In the genomic region with DNA sequence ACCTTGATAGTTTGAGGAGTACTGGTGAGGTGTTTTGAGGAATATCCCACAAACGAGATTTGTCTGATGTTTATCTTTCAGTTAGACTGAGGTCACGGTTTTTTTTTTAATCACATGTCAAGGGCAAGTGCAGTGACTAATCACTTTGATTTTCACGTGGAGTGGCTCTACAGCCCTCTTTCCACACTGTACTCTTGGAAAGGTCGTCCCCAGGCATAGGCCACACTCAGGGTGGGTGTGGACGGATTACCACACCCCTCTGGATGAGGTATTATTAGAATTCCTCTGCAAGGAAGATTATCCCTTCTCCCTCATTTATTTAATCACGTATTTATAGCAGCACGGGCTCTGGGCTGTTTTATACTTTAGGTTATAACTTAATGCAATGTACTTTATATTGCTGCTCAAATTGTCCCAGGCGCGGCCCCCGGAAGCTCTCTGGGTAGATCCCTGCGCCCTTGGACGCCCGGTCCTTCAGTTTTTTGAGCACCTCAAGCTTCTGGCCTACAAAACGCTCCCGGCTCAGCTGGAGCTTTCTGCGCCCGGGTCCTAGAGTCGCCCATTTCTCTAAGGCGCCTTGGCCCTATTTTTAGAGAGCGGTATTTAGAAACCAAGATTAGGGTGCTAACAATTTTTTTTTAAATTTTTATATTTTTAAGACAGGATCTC, we compare ENCODE assay signal across 8 cellular contexts. TPM values are rescaled to one million over a fixed set of nuclear protein-coding genes. Genes with fewer than 3 reads are reported as not detected.
A peak's percentile ranks its signal among the peaks of the same experiment; 100 is the strongest.
DNase-seq lines count a peak whose midpoint lies in the region; ATAC-seq and TF ChIP-seq lines count a peak whose summit lies in the region.

No MANE protein-coding gene starts in this region.

- intact Hi-C loops in left cardiac atrium (cut with DNase I) (no loop called here), psoas muscle (cut with DNase I) (no loop called here)

- peak overlapping the region; percentile 99 for H3K27ac Mint-ChIP-seq in activated naive CD8-positive, alpha-beta T cell

- peak overlapping the region; percentile 88 for H3K4me3 ChIP-seq in psoas muscle

- H3K27ac ChIP-seq in KOPT-K1 (ENCODE audit: low read depth, low read length, poor library complexity, severe bottlenecking): peak overlapping the region; percentile 95
- H3K27ac ChIP-seq in psoas muscle: peak overlapping the region; percentile 93

- peaks cover 50% of the 10 kb centered on the region for H3K4me1 Mint-ChIP-seq in activated naive CD8-positive, alpha-beta T cell (ENCODE audit: low read depth)

- DNase-seq in GM04503 (ENCODE audit: low read depth) (peak; percentile 45), GOT3 (lab: John Stamatoyannopoulos, UW) (peak; percentile 60), SHP77 (lab: John Stamatoyannopoulos, UW) (peak; percentile 84 to 88), left cardiac atrium (peak; percentile 46), psoas muscle (peak; percentile 52 to 88), 8988T (no peak)

- peak overlapping the region; percentile 97 for H3K4me3 Mint-ChIP-seq in activated naive CD8-positive, alpha-beta T cell

- H3K27me3 ChIP-seq in psoas muscle (ENCODE audit: insufficient read depth in 3 of 3, low read length in 2 of 3): no peaks in the 10 kb centered on the region

- TF ChIP-seq CTCF in psoas muscle (IDR thresholded peaks at IDR 0.05): no peak

- peaks cover 14% of the 10 kb centered on the region for H3K4me1 ChIP-seq in psoas muscle

- H3K36me3 Mint-ChIP-seq in activated naive CD8-positive, alpha-beta T cell: peaks cover 5% of the 10 kb centered on the region

- H3K27me3 Mint-ChIP-seq in activated naive CD8-positive, alpha-beta T cell: no peaks in the 10 kb centered on the region

- H3K36me3 ChIP-seq in KOPT-K1 (ENCODE audit: insufficient read depth, low read length): peaks cover 9% of the 10 kb centered on the region; the same call in 1 of the 2 replicates
- peaks cover 0 to 8% of the 10 kb centered on the region in 2 donors for H3K36me3 ChIP-seq in psoas muscle (ENCODE audit: insufficient read depth in 1 of 2, low read depth in 1 of 2)

- H3K9me3 ChIP-seq in KOPT-K1 (ENCODE audit: insufficient read depth, low read length, poor library complexity, severe bottlenecking) (no peaks in the 10 kb centered on the region), psoas muscle (no peaks in the 10 kb centered on the region)

- no peaks in the 10 kb centered on the region for H3K9me3 Mint-ChIP-seq in activated naive CD8-positive, alpha-beta T cell (ENCODE audit: low read depth)

- WGBS in psoas muscle, 3 donors: 0% methylated on average over 20 of the region's 20 CpGs

- ATAC-seq in left cardiac atrium (peak; percentile 77 to 85), psoas muscle (peak; percentile 80 to 89 (median 85))

RNA-seq across cellular contexts. Expression of a gene that starts 0.5 kb away (rescaled TPM):
- total RNA-seq in left cardiac atrium (10 to 100 TPM; 30.9 to 38.2 TPM), psoas muscle (10 to 100 TPM; 24.7 to 67.6 (median 28.7) TPM)
- 10 to 100 TPM; 17.9 to 81.4 (median 74.7) TPM for polyA plus RNA-seq in psoas muscle

RNA-seq across cellular contexts. Expression of a gene that starts 11.4 kb away (rescaled TPM):
- 10 to 100 TPM; 78.7 to 94.7 TPM for total RNA-seq in left cardiac atrium
- total RNA-seq in psoas muscle: 100 to 1,000 TPM in 2 of 4 donors, 10 to 100 TPM in 2; 63.1 to 130 (median 105) TPM
- 100 to 1,000 TPM in 1 of 3 donors, 10 to 100 TPM in 2; 39.2 to 155 (median 98.8) TPM for polyA plus RNA-seq in psoas muscle
